In the genomic region with DNA sequence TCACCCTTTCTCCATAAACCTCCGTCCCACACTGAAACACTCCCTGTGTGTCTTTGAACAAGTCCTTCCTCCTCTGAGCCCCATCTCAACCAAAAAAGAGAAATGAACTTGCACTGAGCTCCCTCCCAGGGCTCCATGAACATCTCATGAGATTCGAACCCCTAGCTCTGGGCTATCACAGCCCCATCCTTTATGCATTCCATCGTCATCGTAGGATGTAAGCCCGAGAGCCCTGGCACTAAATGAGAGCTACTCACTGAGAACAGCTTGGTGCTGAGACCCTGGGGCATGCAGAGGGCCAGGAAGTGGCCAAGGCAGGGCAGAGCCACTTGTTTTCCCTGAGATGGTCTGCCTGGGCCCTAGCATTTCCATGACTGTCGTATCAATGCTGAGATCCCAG, we compare ENCODE assay signal across 27 cellular contexts. TPM values are rescaled to one million over a fixed set of nuclear protein-coding genes. Genes with fewer than 3 reads are reported as not detected.
A peak's percentile ranks its signal among the peaks of the same experiment; 100 is the strongest.
DNase-seq lines count a peak whose midpoint lies in the region; ATAC-seq, FAIRE-seq and TF ChIP-seq lines count a peak whose summit lies in the region.
"Had no signal": no experiment of that assay in that cellular context is flagged by ENCODE, and none has a peak within 500 bp of the region (broad histone marks: within the 10 kb centered on the region; RNA-seq: fewer than 3 reads in every experiment).

No MANE protein-coding gene starts in this region.

- H3K9ac ChIP-seq in HepG2 (ENCODE audit: insufficient read depth, low read depth, low read length), result no peak overlapping the region
- H3K9ac ChIP-seq: BLaER1 treated with 17β-estradiol and CSF1 and Interleukin-3, amounts not matched to agents 10 nM and 100 nM had no signal

- in situ Hi-C loops in HepG2 (cut with HindIII; ENCODE audit: extremely low pct_ligation_motif_present, low pct_unique_long_range_greater_than_20kb), result loop anchor here (10.0 kb wide), 1 partner anchor 55 kb away; the partner anchor contains the start of gene PRG3

- H3K27ac ChIP-seq in HepG2 (ENCODE audit: extremely low read length, insufficient read depth, low read length) (no peak overlapping the region), substantia nigra (ENCODE audit: low read depth, low read length, poor library complexity, severe bottlenecking) (no peak overlapping the region), sigmoid colon (no peak overlapping the region)
- H3K27ac ChIP-seq: 22Rv1; BLaER1 treated with 17β-estradiol and CSF1 and Interleukin-3, amounts not matched to agents 10 nM and 100 nM had no signal

- peaks cover 11% of the 10 kb centered on the region for H3K27me3 Mint-ChIP-seq in neural crest cell (ENCODE audit: low read depth)

- TF ChIP-seq EP300 in HepG2 (IDR thresholded peaks at IDR 0.05; ENCODE audit: low read depth in 2 of 2, low read length in 2 of 2) (no peak), HepG2 (CRISPR knock-in tag; IDR thresholded peaks at IDR 0.05; ENCODE audit: borderline replicate concordance) (no peak), sigmoid colon (IDR thresholded peaks at IDR 0.05) (no peak)

- TF ChIP-seq RAD21 in HepG2 (CRISPR knock-in tag; IDR thresholded peaks at IDR 0.05), result no peak

- TF ChIP-seq POLR2A in HepG2 (IDR thresholded peaks at IDR 0.05; ENCODE audit: insufficient read depth in 1 of 2, low read depth in 2 of 2, low read length in 2 of 2) (no peak), sigmoid colon (IDR thresholded peaks at IDR 0.05) (no peak)

- H3K36me3 Mint-ChIP-seq in neural crest cell (ENCODE audit: low read depth), result no peaks in the 10 kb centered on the region
- H3K36me3 Mint-ChIP-seq: CD14-positive monocyte; CD8-positive, alpha-beta memory T cell had no signal

- H3K4me3 ChIP-seq in HepG2 (replicated peaks in 1 of 3; ENCODE audit: insufficient read depth in 1 of 3, low read depth in 2 of 3, low read length in 3 of 3) (no peak overlapping the region), sigmoid colon (no peak overlapping the region)
- H3K4me3 ChIP-seq: BLaER1 treated with 17β-estradiol and CSF1 and Interleukin-3, amounts not matched to agents 10 nM and 100 nM had no signal

- H3K79me2 ChIP-seq in HepG2 (ENCODE audit: insufficient read depth, low read length), result no peaks in the 10 kb centered on the region

- 79% methylated on average over 6 of the region's 6 CpGs for WGBS in HepG2 (ENCODE audit: low lambda C conversion rate)
- WGBS in sigmoid colon, 2 donors, result 80 to 94% methylated on average over 6 of the region's 6 CpGs

- H3K4me1 Mint-ChIP-seq in neural crest cell, result no peaks in the 10 kb centered on the region
- H3K4me1 Mint-ChIP-seq: CD8-positive, alpha-beta memory T cell had no signal

- H3K9me3 ChIP-seq in HepG2 (ENCODE audit: low read length) (no peaks in the 10 kb centered on the region), sigmoid colon (no peaks in the 10 kb centered on the region)
- H3K9me3 ChIP-seq: BE2C; BLaER1 treated with 17β-estradiol and CSF1 and Interleukin-3, amounts not matched to agents 10 nM and 100 nM had no signal

- H3K4me3 Mint-ChIP-seq in neural crest cell, result no peak overlapping the region
- H3K4me3 Mint-ChIP-seq: CD14-positive monocyte; CD4-positive, alpha-beta T cell; CD8-positive, alpha-beta memory T cell had no signal

- H2AFZ ChIP-seq in HepG2 (ENCODE audit: low read length), result no peak overlapping the region

- H4K20me1 ChIP-seq in HepG2 (ENCODE audit: insufficient read depth, low read length), result no peaks in the 10 kb centered on the region
- H4K20me1 ChIP-seq: BLaER1 treated with 17β-estradiol and CSF1 and Interleukin-3, amounts not matched to agents 10 nM and 100 nM had no signal

- no peak for ATAC-seq in HepG2

- TF ChIP-seq CTCF in HepG2 (CRISPR knock-in tag; IDR thresholded peaks at IDR 0.05) (no peak), neural crest cell (conservative IDR thresholded peaks at IDR 0.05) (no peak), sigmoid colon (IDR thresholded peaks at IDR 0.05) (no peak)

- peak; percentile 46 for DNase-seq in activated effector memory CD4-positive, alpha-beta T cell treated with anti-CD3 and anti-CD28 coated beads, Interleukin-2, amount 50 U/mL, for 16 hours
- no peak for DNase-seq in activated effector memory CD4-positive, alpha-beta T cell treated with Interleukin-2 at 50 U/mL for 16 hours
- DNase-seq in HepG2 (ENCODE audit: low spot score) (no peak), neural crest cell (ENCODE audit: low read depth, low spot score) (no peak), substantia nigra (lab: John Stamatoyannopoulos, UW) (no peak), sigmoid colon (no peak), DMS114 treated with DMSO at 0.1 percent for 48 hours (lab: John Stamatoyannopoulos, UW; ENCODE audit: unreplicated experiment) (no peak)
- DNase-seq: ACHN; AML-193; BE2C; CD4-positive, alpha-beta T cell; CD8-positive, alpha-beta memory T cell; DMS 273 treated with DMSO at 0.1 percent for 48 hours; DMS53; DMS79 treated with DMSO at 0.1 percent for 48 hours; GF-D8; GOT3; H7; HCEC 1CT had no signal

- peaks cover 67% of the 10 kb centered on the region for H3K4me1 ChIP-seq in HepG2 (ENCODE audit: insufficient read depth, low read length)
- H3K4me1 ChIP-seq in sigmoid colon, result peaks cover 0 to 8% (median 6%) of the 10 kb centered on the region in 4 donors
- H3K4me1 ChIP-seq: BE2C had no signal

- H3K36me3 ChIP-seq in HepG2 (replicated peaks in 1 of 2; ENCODE audit: control insufficient read depth in 1 of 2, insufficient read depth in 2 of 2, low read length in 2 of 2) (no peaks in the 10 kb centered on the region), sigmoid colon (no peaks in the 10 kb centered on the region)
- H3K36me3 ChIP-seq: BE2C; BLaER1 treated with 17β-estradiol and CSF1 and Interleukin-3, amounts not matched to agents 10 nM and 100 nM had no signal

- no peaks in the 10 kb centered on the region for H3K27me3 ChIP-seq in HepG2 (ENCODE audit: control insufficient read depth in 1 of 2, insufficient read depth in 2 of 2, low read length in 2 of 2)
- H3K27me3 ChIP-seq in sigmoid colon, result no peaks in the 10 kb centered on the region
- H3K27me3 ChIP-seq: BE2C; BLaER1 treated with 17β-estradiol and CSF1 and Interleukin-3, amounts not matched to agents 10 nM and 100 nM had no signal

- peak overlapping the region; percentile 71 for H3K27ac Mint-ChIP-seq in neural crest cell (ENCODE audit: unreplicated experiment)
- H3K27ac Mint-ChIP-seq: CD4-positive, alpha-beta T cell; CD8-positive, alpha-beta memory T cell had no signal

- no TSS peak for BruUV-seq in HepG2 (replicated peaks; lab: Mats Ljungman, UMichigan)

- no peak overlapping the region for H3K4me2 ChIP-seq in HepG2 (ENCODE audit: low read depth, low read length)
- H3K4me2 ChIP-seq: BLaER1 treated with 17β-estradiol and CSF1 and Interleukin-3, amounts not matched to agents 10 nM and 100 nM had no signal

- intact Hi-C loops in HepG2 (cut with micrococcal nuclease; ENCODE audit: unreplicated experiment) (loop anchor here (5.0 kb wide), 1 partner anchor 228 kb away; the partner anchor contains the start of gene ZDHHC5), sigmoid colon (cut with DNase I) (no loop called here)

- CTCF ChIA-PET in HepG2 (lab: Yijun Ruan, JAX; ENCODE audit: low intra/inter-chr PET ratio, low total read pairs), result no interaction called here

- POLR2A ChIA-PET in HepG2 (lab: Yijun Ruan, JAX), result no interaction called here

- no peaks in the 10 kb centered on the region for H3K9me3 Mint-ChIP-seq in neural crest cell
- H3K9me3 Mint-ChIP-seq: CD4-positive, alpha-beta T cell; CD8-positive, alpha-beta memory T cell had no signal

- no peak for FAIRE-seq in HepG2 (lab: Jason Lieb, UNC)
- FAIRE-seq: A204.1, D721Med, GM12891 had no signal

RNA-seq across cellular contexts. Expression of gene SLC43A3, which starts 12.9 kb away (rescaled TPM):
- total RNA-seq in HepG2 (2016; rRNA removed; fragmentation: Illumina TruSeq; extraction: Trizol), result not detected in 2 replicates
- not detected in 2 replicates for total RNA-seq in HepG2 (2016; cell fraction: cytosol; rRNA removed; fragmentation: Illumina TruSeq; extraction: Trizol; ENCODE audit: low read depth)
- not detected in 2 replicates for total RNA-seq in HepG2 (2016; cell fraction: insoluble cytoplasmic fraction; rRNA removed; fragmentation: Illumina TruSeq; extraction: Trizol)
- not detected in 2 replicates for total RNA-seq in HepG2 (2016; cell fraction: membrane; rRNA removed; fragmentation: Illumina TruSeq; extraction: Trizol)
- total RNA-seq in HepG2 (2016; cell fraction: nucleus; rRNA removed; fragmentation: Illumina TruSeq; extraction: Trizol), result 0.31 TPM in 1 of 2 replicates, not detected in the other
- 2.6 and 4.2 TPM in 2 replicates for polyA plus RNA-seq in HepG2 (2011; rRNA removed)
- polyA plus RNA-seq in HepG2 (2011; cell fraction: cytosol; rRNA removed), result 1.4 and 3.7 TPM in 2 replicates
- 3.4 and 4.2 TPM in 2 replicates for polyA plus RNA-seq in HepG2 (2011; cell fraction: nucleus; rRNA removed)
- 1.4 and 2.2 TPM in 2 replicates for polyA plus RNA-seq in HepG2 (2012)
- polyA plus RNA-seq in HepG2 (2016; cell fraction: cytosol; fragmentation: Illumina TruSeq; extraction: Trizol; ENCODE audit: low read depth), result not detected in 2 replicates
- polyA plus RNA-seq in HepG2 (2016; cell fraction: insoluble cytoplasmic fraction; fragmentation: Illumina TruSeq; extraction: Trizol; ENCODE audit: low read depth), result not detected in 2 replicates
- not detected in 2 replicates for polyA plus RNA-seq in HepG2 (2016; cell fraction: membrane; fragmentation: Illumina TruSeq; extraction: Trizol; ENCODE audit: low read depth)
- not detected in 2 replicates for polyA plus RNA-seq in HepG2 (2016; cell fraction: nucleus; fragmentation: Illumina TruSeq; extraction: Trizol; ENCODE audit: insufficient read depth, low read depth)
- 1.7 and 3.0 TPM in 2 replicates for polyA minus RNA-seq in HepG2 (2011; rRNA and poly(A)+ RNA removed; ENCODE audit: low replicate concordance)
- polyA minus RNA-seq in HepG2 (2011; cell fraction: cytosol; rRNA and poly(A)+ RNA removed), result 2.6 TPM in 1 of 2 replicates, not detected in the other
- 1.4 and 2.9 TPM in 2 replicates for polyA minus RNA-seq in HepG2 (2011; cell fraction: nucleus; rRNA and poly(A)+ RNA removed)
- 52.9 and 53.7 TPM in 2 replicates for total RNA-seq in neural crest cell
- 10 to 100 TPM; 25.2 to 43.9 (median 31.9) TPM for total RNA-seq in sigmoid colon
- 10 to 100 TPM; 11.3 to 16.9 (median 12.6) TPM for polyA plus RNA-seq in sigmoid colon
- total RNA-seq: G401 had no signal

RNA-seq across cellular contexts. Expression of gene RTN4RL2, which starts 20.5 kb away (rescaled TPM):
- total RNA-seq in HepG2 (2016; rRNA removed; fragmentation: Illumina TruSeq; extraction: Trizol) (0.45 and 1.3 TPM in 2 replicates), neural crest cell (2.4 and 3.4 TPM in 2 replicates), sigmoid colon (under 1 TPM in 2 of 4 donors, not detected in 2; 0.41 to 0.66 TPM)
- total RNA-seq in HepG2 (2016; cell fraction: cytosol; rRNA removed; fragmentation: Illumina TruSeq; extraction: Trizol; ENCODE audit: low read depth), result 0.71 and 0.79 TPM in 2 replicates
- 0.42 and 0.91 TPM in 2 replicates for total RNA-seq in HepG2 (2016; cell fraction: insoluble cytoplasmic fraction; rRNA removed; fragmentation: Illumina TruSeq; extraction: Trizol)
- 1.1 and 1.2 TPM in 2 replicates for total RNA-seq in HepG2 (2016; cell fraction: membrane; rRNA removed; fragmentation: Illumina TruSeq; extraction: Trizol)
- total RNA-seq in HepG2 (2016; cell fraction: nucleus; rRNA removed; fragmentation: Illumina TruSeq; extraction: Trizol), result 1.8 and 2.1 TPM in 2 replicates
- polyA plus RNA-seq in HepG2 (2011; rRNA removed) (4.3 and 8.4 TPM in 2 replicates), sigmoid colon (under 1 TPM in 2 of 3 donors, not detected in 1; 0.60 to 0.63 TPM)
- polyA plus RNA-seq in HepG2 (2011; cell fraction: cytosol; rRNA removed), result 3.6 and 3.9 TPM in 2 replicates
- polyA plus RNA-seq in HepG2 (2011; cell fraction: nucleus; rRNA removed), result 10.4 and 14.9 TPM in 2 replicates
- polyA plus RNA-seq in HepG2 (2012), result 14.7 and 15.9 TPM in 2 replicates
- 1.8 and 2.1 TPM in 2 replicates for polyA plus RNA-seq in HepG2 (2016; cell fraction: cytosol; fragmentation: Illumina TruSeq; extraction: Trizol; ENCODE audit: low read depth)
- polyA plus RNA-seq in HepG2 (2016; cell fraction: insoluble cytoplasmic fraction; fragmentation: Illumina TruSeq; extraction: Trizol; ENCODE audit: low read depth), result 1.9 and 2.5 TPM in 2 replicates
- polyA plus RNA-seq in HepG2 (2016; cell fraction: membrane; fragmentation: Illumina TruSeq; extraction: Trizol; ENCODE audit: low read depth), result 2.8 and 3.5 TPM in 2 replicates
- polyA plus RNA-seq in HepG2 (2016; cell fraction: nucleus; fragmentation: Illumina TruSeq; extraction: Trizol; ENCODE audit: insufficient read depth, low read depth), result 5.0 and 7.0 TPM in 2 replicates
- 0.72 and 4.8 TPM in 2 replicates for polyA minus RNA-seq in HepG2 (2011; rRNA and poly(A)+ RNA removed; ENCODE audit: low replicate concordance)
- 4.1 and 11.0 TPM in 2 replicates for polyA minus RNA-seq in HepG2 (2011; cell fraction: cytosol; rRNA and poly(A)+ RNA removed)
- 2.3 and 3.7 TPM in 2 replicates for polyA minus RNA-seq in HepG2 (2011; cell fraction: nucleus; rRNA and poly(A)+ RNA removed)
- total RNA-seq: G401 had no signal

RNA-seq across cellular contexts. Expression of gene PRG2, which starts 49.3 kb away (rescaled TPM):
- total RNA-seq in HepG2 (2016; rRNA removed; fragmentation: Illumina TruSeq; extraction: Trizol) (not detected in 2 replicates), neural crest cell (0.23 TPM in 1 of 2 replicates, not detected in the other), sigmoid colon (not detected)
- not detected in 2 replicates for total RNA-seq in HepG2 (2016; cell fraction: cytosol; rRNA removed; fragmentation: Illumina TruSeq; extraction: Trizol; ENCODE audit: low read depth)
- not detected in 2 replicates for total RNA-seq in HepG2 (2016; cell fraction: insoluble cytoplasmic fraction; rRNA removed; fragmentation: Illumina TruSeq; extraction: Trizol)
- not detected in 2 replicates for total RNA-seq in HepG2 (2016; cell fraction: membrane; rRNA removed; fragmentation: Illumina TruSeq; extraction: Trizol)
- total RNA-seq in HepG2 (2016; cell fraction: nucleus; rRNA removed; fragmentation: Illumina TruSeq; extraction: Trizol), result not detected in 2 replicates
- polyA plus RNA-seq in HepG2 (2011; rRNA removed) (not detected in 2 replicates), sigmoid colon (not detected)
- 0.05 TPM in 1 of 2 replicates, not detected in the other for polyA plus RNA-seq in HepG2 (2011; cell fraction: cytosol; rRNA removed)
- polyA plus RNA-seq in HepG2 (2011; cell fraction: nucleus; rRNA removed), result not detected in 2 replicates
- polyA plus RNA-seq in HepG2 (2012), result not detected in 2 replicates
- polyA plus RNA-seq in HepG2 (2016; cell fraction: cytosol; fragmentation: Illumina TruSeq; extraction: Trizol; ENCODE audit: low read depth), result not detected in 2 replicates
- not detected in 2 replicates for polyA plus RNA-seq in HepG2 (2016; cell fraction: insoluble cytoplasmic fraction; fragmentation: Illumina TruSeq; extraction: Trizol; ENCODE audit: low read depth)
- polyA plus RNA-seq in HepG2 (2016; cell fraction: membrane; fragmentation: Illumina TruSeq; extraction: Trizol; ENCODE audit: low read depth), result not detected in 2 replicates
- polyA plus RNA-seq in HepG2 (2016; cell fraction: nucleus; fragmentation: Illumina TruSeq; extraction: Trizol; ENCODE audit: insufficient read depth, low read depth), result not detected in 2 replicates
- polyA minus RNA-seq in HepG2 (2011; rRNA and poly(A)+ RNA removed; ENCODE audit: low replicate concordance), result not detected in 2 replicates
- not detected in 2 replicates for polyA minus RNA-seq in HepG2 (2011; cell fraction: cytosol; rRNA and poly(A)+ RNA removed)
- not detected in 2 replicates for polyA minus RNA-seq in HepG2 (2011; cell fraction: nucleus; rRNA and poly(A)+ RNA removed)
- total RNA-seq: Daoy, G401, H7 had no signal
- polyA plus RNA-seq: CD14-positive monocyte; CD8-positive, alpha-beta memory T cell had no signal

RNA-seq across cellular contexts. Expression of gene PRG3, which starts 58.8 kb away (rescaled TPM):
- total RNA-seq in HepG2 (2016; rRNA removed; fragmentation: Illumina TruSeq; extraction: Trizol) (not detected in 2 replicates), neural crest cell (not detected in 2 replicates), sigmoid colon (not detected)
- not detected in 2 replicates for total RNA-seq in HepG2 (2016; cell fraction: cytosol; rRNA removed; fragmentation: Illumina TruSeq; extraction: Trizol; ENCODE audit: low read depth)
- not detected in 2 replicates for total RNA-seq in HepG2 (2016; cell fraction: insoluble cytoplasmic fraction; rRNA removed; fragmentation: Illumina TruSeq; extraction: Trizol)
- not detected in 2 replicates for total RNA-seq in HepG2 (2016; cell fraction: membrane; rRNA removed; fragmentation: Illumina TruSeq; extraction: Trizol)
- not detected in 2 replicates for total RNA-seq in HepG2 (2016; cell fraction: nucleus; rRNA removed; fragmentation: Illumina TruSeq; extraction: Trizol)
- polyA plus RNA-seq in HepG2 (2011; rRNA removed) (not detected in 2 replicates), sigmoid colon (not detected)
- not detected in 2 replicates for polyA plus RNA-seq in HepG2 (2011; cell fraction: cytosol; rRNA removed)
- not detected in 2 replicates for polyA plus RNA-seq in HepG2 (2011; cell fraction: nucleus; rRNA removed)
- polyA plus RNA-seq in HepG2 (2012), result not detected in 2 replicates
- not detected in 2 replicates for polyA plus RNA-seq in HepG2 (2016; cell fraction: cytosol; fragmentation: Illumina TruSeq; extraction: Trizol; ENCODE audit: low read depth)
- not detected in 2 replicates for polyA plus RNA-seq in HepG2 (2016; cell fraction: insoluble cytoplasmic fraction; fragmentation: Illumina TruSeq; extraction: Trizol; ENCODE audit: low read depth)
- not detected in 2 replicates for polyA plus RNA-seq in HepG2 (2016; cell fraction: membrane; fragmentation: Illumina TruSeq; extraction: Trizol; ENCODE audit: low read depth)
- polyA plus RNA-seq in HepG2 (2016; cell fraction: nucleus; fragmentation: Illumina TruSeq; extraction: Trizol; ENCODE audit: insufficient read depth, low read depth), result not detected in 2 replicates
- not detected in 2 replicates for polyA minus RNA-seq in HepG2 (2011; rRNA and poly(A)+ RNA removed; ENCODE audit: low replicate concordance)
- polyA minus RNA-seq in HepG2 (2011; cell fraction: cytosol; rRNA and poly(A)+ RNA removed), result not detected in 2 replicates
- not detected in 2 replicates for polyA minus RNA-seq in HepG2 (2011; cell fraction: nucleus; rRNA and poly(A)+ RNA removed)
- total RNA-seq: CD4-positive, alpha-beta T cell; CD8-positive, alpha-beta memory T cell; Daoy; G401; H7 had no signal
- polyA plus RNA-seq: CD14-positive monocyte; CD8-positive, alpha-beta memory T cell had no signal

Comparison
In these comparisons a context has a peak if more than half of its experiments do, and no peak if none do; other contexts are left out.
1. RNA of gene SLC43A3, which starts 12.9 kb away (total RNA-seq): 52.9 to 53.7 TPM in neural crest cell and 25.2 to 43.9 TPM in sigmoid colon; 0.31 TPM in HepG2; every median in the first group is over 10 times any median in the second.